8 cellular contexts compared by ENCODE assay signal in genomic region chr1:99707535-99708142, GRCh38. TPM values are rescaled to one million over a fixed set of nuclear protein-coding genes. Genes with fewer than 3 reads are reported as not detected.
A peak's percentile ranks its signal among the peaks of the same experiment; 100 is the strongest.
DNase-seq lines count a peak whose midpoint lies in the region; ATAC-seq and TF ChIP-seq lines count a peak whose summit lies in the region.

No MANE protein-coding gene starts in this region.

- no peak overlapping the region for H3K4me3 ChIP-seq in stomach

- H3K9me3 Mint-ChIP-seq in CD4-positive, alpha-beta T cell = no peaks in the 10 kb centered on the region
- no peaks in the 10 kb centered on the region for H3K9me3 Mint-ChIP-seq in effector memory CD8-positive, alpha-beta T cell
- H3K9me3 Mint-ChIP-seq in mesothelial cell of epicardium = peaks cover 2% of the 10 kb centered on the region

- intact Hi-C loops in CD4-positive, alpha-beta T cell (cut with DNase I, micrococcal nuclease) = loop anchor here (1.0 to 5.0 kb wide), 4 partner anchors 525 to 960 kb away; no protein-coding TSS in a partner anchor
- intact Hi-C loops in stomach (cut with DNase I; ENCODE audit: low total_unique reads) = loop anchor here (5.0 kb wide), 1 partner anchor 530 kb away; no protein-coding TSS in a partner anchor

- H3K4me1 Mint-ChIP-seq in CD4-positive, alpha-beta T cell (ENCODE audit: low read depth) = peaks cover 9% of the 10 kb centered on the region
- peaks cover 6 to 12% of the 10 kb centered on the region in 2 donors for H3K4me1 Mint-ChIP-seq in effector memory CD8-positive, alpha-beta T cell (ENCODE audit: low read depth in 2 of 2)
- H3K4me1 Mint-ChIP-seq in mesothelial cell of epicardium = no peaks in the 10 kb centered on the region

- 19 to 24% (median 21%) methylated on average over 4 of the region's 4 CpGs for WGBS in stomach, 5 donors

- H3K27me3 Mint-ChIP-seq in CD4-positive, alpha-beta T cell = no peaks in the 10 kb centered on the region
- H3K27me3 Mint-ChIP-seq in effector memory CD8-positive, alpha-beta T cell = peaks cover 0 to under 1% of the 10 kb centered on the region in 2 donors
- no peaks in the 10 kb centered on the region for H3K27me3 Mint-ChIP-seq in mesothelial cell of epicardium (ENCODE audit: low read depth)

- TF ChIP-seq EP300 in stomach (IDR thresholded peaks at IDR 0.05) = no peak

- ATAC-seq in CD4-positive, alpha-beta T cell (ENCODE audit: poor library complexity) = peak; percentile 57
- peak; percentile 76 for ATAC-seq in GM19035 (IDR thresholded peaks at IDR 0.05; ENCODE audit: unreplicated experiment)
- peak; percentile 77 for ATAC-seq in HG03439 (IDR thresholded peaks at IDR 0.05; ENCODE audit: unreplicated experiment)
- ATAC-seq in effector memory CD8-positive, alpha-beta T cell (replicated peaks) = peak; percentile 41

- H3K27me3 ChIP-seq in CD4-positive, alpha-beta T cell (ENCODE audit: control insufficient read depth, insufficient read depth, low read length) = no peaks in the 10 kb centered on the region
- no peaks in the 10 kb centered on the region for H3K27me3 ChIP-seq in stomach

- DNase-seq in CD4-positive, alpha-beta T cell = peak; percentile 8 to 45 (median 30)
- DNase-seq in NCI-H524 (lab: John Stamatoyannopoulos, UW) (peak; percentile 15 to 74), mesothelial cell of epicardium (ENCODE audit: low spot score in 2 of 2, unreplicated experiment in 2 of 2) (peak; percentile 50 to 82), stomach (peak; percentile 77)
- DNase-seq in activated CD4-positive, alpha-beta T cell treated with anti-CD3 and anti-CD28 coated beads, Interleukin-2, amount 50 U/mL, for 24 hours (ENCODE audit: low read depth in 1 of 2, low spot score in 1 of 2) = peak; percentile 4 to 36
- DNase-seq in effector memory CD8-positive, alpha-beta T cell = peak; percentile 24 to 44 (median 33)

- no peak overlapping the region for H3K27ac ChIP-seq in CD4-positive, alpha-beta T cell (ENCODE audit: low read depth, low read length)
- H3K27ac ChIP-seq in stomach = no peak overlapping the region

- no peak for TF ChIP-seq POLR2A in stomach (IDR thresholded peaks at IDR 0.05)

- CTCF ChIA-PET in CD4-positive, alpha-beta T cell (lab: Charles Lee) = interaction anchor here (1.1 to 1.5 kb wide), 2 partner anchors 21 to 33 kb away, joined by 3 read pairs; no protein-coding TSS in a partner anchor

- POLR2A ChIA-PET in CD4-positive, alpha-beta T cell (lab: Charles Lee) = no interaction called here

- no peak overlapping the region for H3K27ac Mint-ChIP-seq in CD4-positive, alpha-beta T cell
- H3K27ac Mint-ChIP-seq in effector memory CD8-positive, alpha-beta T cell = no peak overlapping the region
- no peak overlapping the region for H3K27ac Mint-ChIP-seq in mesothelial cell of epicardium

- no peaks in the 10 kb centered on the region for H3K36me3 Mint-ChIP-seq in CD4-positive, alpha-beta T cell (ENCODE audit: low read depth)
- H3K36me3 Mint-ChIP-seq in effector memory CD8-positive, alpha-beta T cell (ENCODE audit: insufficient read depth) = no peaks in the 10 kb centered on the region
- H3K36me3 Mint-ChIP-seq in mesothelial cell of epicardium = peaks cover 22% of the 10 kb centered on the region

- peak; percentile 73 for TF ChIP-seq CTCF in CD4-positive, alpha-beta T cell (IDR thresholded peaks at IDR 0.05)
- TF ChIP-seq CTCF in mesothelial cell of epicardium (IDR thresholded peaks at IDR 0.05; ENCODE audit: unreplicated experiment) (peak; percentile 92), stomach (IDR thresholded peaks at IDR 0.05) (peak in 5 of 7 experiments; percentile 45 to 79 (median 62))

- H3K36me3 ChIP-seq in stomach = peaks cover 2 to 43% (median 28%) of the 10 kb centered on the region in 4 donors

- H3K9me3 ChIP-seq in CD4-positive, alpha-beta T cell (ENCODE audit: control insufficient read depth, low read length) = no peaks in the 10 kb centered on the region
- no peaks in the 10 kb centered on the region for H3K9me3 ChIP-seq in stomach

- H3K4me3 Mint-ChIP-seq in CD4-positive, alpha-beta T cell = no peak overlapping the region
- no peak overlapping the region for H3K4me3 Mint-ChIP-seq in effector memory CD8-positive, alpha-beta T cell
- H3K4me3 Mint-ChIP-seq in mesothelial cell of epicardium = no peak overlapping the region

- H3K4me1 ChIP-seq in stomach = peaks cover 0 to 7% (median 2%) of the 10 kb centered on the region in 4 donors

RNA-seq across cellular contexts. Expression of gene FRRS1, which starts 58.8 kb away (rescaled TPM):
- 1 to 10 TPM in 1 of 2 experiments, under 1 TPM in 1; 0.33 to 1.1 TPM for total RNA-seq in CD4-positive, alpha-beta T cell
- total RNA-seq in mesothelial cell of epicardium (19.5 to 22.5 TPM (median 20.4 TPM) in 3 replicates), stomach (10 to 100 TPM in 3 of 5 donors, 1 to 10 TPM in 2; 3.2 to 21.1 (median 11.1) TPM)
- 1 to 10 TPM in 2 of 3 donors, under 1 TPM in 1; 0.46 to 1.7 (median 1.5) TPM for polyA plus RNA-seq in stomach

Comparison
In these comparisons a context has a peak if more than half of its experiments do, and no peak if none do; other contexts are left out.
1. DNase-seq: peak in every context shown above with its lines; median percentile 77 in stomach; 66 in mesothelial cell of epicardium; 44 in NCI-H524; 33 in effector memory CD8-positive, alpha-beta T cell; 30 in CD4-positive, alpha-beta T cell; 20 in activated CD4-positive, alpha-beta T cell treated with anti-CD3 and anti-CD28 coated beads, Interleukin-2, amount 50 U/mL, for 24 hours.